In genomic region chr12:120540445-120540844, GRCh38 we compare ENCODE assay signal across 13 cellular contexts. TPM values are rescaled to one million over a fixed set of nuclear protein-coding genes. Genes with fewer than 3 reads are reported as not detected.
DNase-seq lines count a peak whose midpoint lies in the region; ATAC-seq and TF ChIP-seq lines count a peak whose summit lies in the region.
"Had no signal": no experiment of that assay in that cellular context is flagged by ENCODE, and none has a peak within 500 bp of the region (broad histone marks: within the 10 kb centered on the region; RNA-seq: fewer than 3 reads in every experiment).

No MANE protein-coding gene starts in this region.

- H3K4me3 ChIP-seq in A673 (ENCODE audit: low read depth, low read length, poor library complexity, severe bottlenecking), result no peak overlapping the region
- H3K4me3 ChIP-seq in NB4 (ENCODE audit: low read depth, low read length), result no peak overlapping the region
- no peak overlapping the region for H3K4me3 ChIP-seq in mesendoderm (ENCODE audit: low read length)
- H3K4me3 ChIP-seq: BLaER1, GM12878, pancreas had no signal

- H3K27me3 Mint-ChIP-seq in central memory CD8-positive, alpha-beta T cell, result no peaks in the 10 kb centered on the region
- H3K27me3 Mint-ChIP-seq in natural killer cell (ENCODE audit: low read depth in 2 of 2), result no peaks in the 10 kb centered on the region
- H3K27me3 Mint-ChIP-seq: activated naive CD8-positive, alpha-beta T cell treated with anti-CD3 and anti-CD28 coated beads, Interleukin-2, amount 10 ng/mL, durations not matched to agents 7 days and 5 days had no signal

- H3K4me2 ChIP-seq in mesendoderm (ENCODE audit: low read length), result no peak overlapping the region
- H3K4me2 ChIP-seq: BLaER1 had no signal

- H3K79me2 ChIP-seq in mesendoderm (ENCODE audit: control insufficient read depth, insufficient read depth, low read length), result peaks cover 69% of the 10 kb centered on the region

- no peaks in the 10 kb centered on the region for H3K9me3 Mint-ChIP-seq in central memory CD8-positive, alpha-beta T cell
- no peaks in the 10 kb centered on the region for H3K9me3 Mint-ChIP-seq in natural killer cell
- H3K9me3 Mint-ChIP-seq: activated naive CD8-positive, alpha-beta T cell treated with anti-CD3 and anti-CD28 coated beads, Interleukin-2, amount 10 ng/mL, durations not matched to agents 7 days and 5 days had no signal

- no peak overlapping the region for H3K23ac ChIP-seq in mesendoderm (ENCODE audit: low read length)

- H3K36me3 ChIP-seq in A673 (ENCODE audit: insufficient read depth, low read length, poor library complexity, severe bottlenecking) (peaks cover 25% of the 10 kb centered on the region), mesendoderm (ENCODE audit: control insufficient read depth, insufficient read depth, low read length) (no peaks in the 10 kb centered on the region)
- H3K36me3 ChIP-seq: pancreas had no signal

- no peak for TF ChIP-seq POLR2A in NB4 (IDR thresholded peaks at IDR 0.05; ENCODE audit: extremely low read depth, insufficient read length)

- H2BK15ac ChIP-seq in mesendoderm (replicated peaks; ENCODE audit: low read depth), result no peak overlapping the region

- peak overlapping the region; percentile 41 for H3K27ac Mint-ChIP-seq in central memory CD8-positive, alpha-beta T cell (ENCODE audit: low read depth)
- H3K27ac Mint-ChIP-seq in natural killer cell, result peak overlapping the region; percentile 54 to 76
- H3K27ac Mint-ChIP-seq: activated naive CD8-positive, alpha-beta T cell treated with anti-CD3 and anti-CD28 coated beads, Interleukin-2, amount 10 ng/mL, durations not matched to agents 7 days and 5 days had no signal

- no peak overlapping the region for H2BK120ac ChIP-seq in mesendoderm (ENCODE audit: low read depth, low read length)

- intact Hi-C loops in A673 (cut with micrococcal nuclease; ENCODE audit: unreplicated experiment), result no loop called here
- intact Hi-C loops in natural killer cell (cut with micrococcal nuclease), result no loop called here

- no peak overlapping the region for H4K8ac ChIP-seq in mesendoderm (ENCODE audit: low read depth, low read length)

- in situ Hi-C loops in ACHN (cut with HindIII; ENCODE audit: low pct_ligation_motif_present, low pct_unique_long_range_greater_than_20kb, low sequenced_read_pairs), result no loop called here

- POLR2A ChIA-PET in A673 (lab: Charles Lee; ENCODE audit: low non-redundant PET), result no interaction called here

- H3K4ac ChIP-seq in mesendoderm (ENCODE audit: low read depth, low read length), result no peak overlapping the region

- CTCF ChIA-PET in A673 (lab: Charles Lee), result no interaction called here

- DNase-seq in A673 (ENCODE audit: low spot score) (no peak), NB4 (ENCODE audit: low read depth) (peak; percentile 49), natural killer cell (no peak), mesendoderm (no peak), glomerular visceral epithelial cell (ENCODE audit: extremely low spot score) (no peak), ACHN (no peak)
- no peak for DNase-seq in central memory CD8-positive, alpha-beta T cell (ENCODE audit: low spot score in 2 of 2)
- no peak for DNase-seq in stimulated activated CD4-positive, alpha-beta T cell treated with anti-CD3 and anti-CD28 coated beads, Interleukin-4, amount 100 ng/mL, for 1 hour
- DNase-seq: activated naive CD8-positive, alpha-beta T cell treated with anti-CD3 and anti-CD28 coated beads, Interleukin-2, amount 10 ng/mL, durations not matched to agents 7 days and 5 days; NCI-H2171; pancreas had no signal

- no peak for TF ChIP-seq CTCF in A673 (conservative IDR thresholded peaks at IDR 0.05; ENCODE audit: low read depth, low read length)
- no peak for TF ChIP-seq CTCF in NB4 (IDR thresholded peaks at IDR 0.05; ENCODE audit: low read depth, low read length)
- no peak for TF ChIP-seq CTCF in natural killer cell (IDR thresholded peaks at IDR 0.05)

- H3K36me3 Mint-ChIP-seq in central memory CD8-positive, alpha-beta T cell (ENCODE audit: insufficient read depth), result peaks cover 38% of the 10 kb centered on the region
- H3K36me3 Mint-ChIP-seq in natural killer cell, result no peaks in the 10 kb centered on the region

- H3K79me1 ChIP-seq in mesendoderm (ENCODE audit: low read length), result peaks cover 12% of the 10 kb centered on the region

- H2BK5ac ChIP-seq in mesendoderm (ENCODE audit: low read length), result no peak overlapping the region

- WGBS in mesendoderm (ENCODE audit: extremely low coverage, insufficient coverage, low lambda C conversion rate), result no CpG with 5 or more reads among the region's 3 CpGs

- H4K5ac ChIP-seq in mesendoderm (ENCODE audit: low read length), result no peak overlapping the region

- H2AK5ac ChIP-seq in mesendoderm (ENCODE audit: low read length), result no peak overlapping the region

- no peaks in the 10 kb centered on the region for H3K27me3 ChIP-seq in A673 (replicated peaks; ENCODE audit: insufficient read depth, low read depth, low read length, poor library complexity)
- no peaks in the 10 kb centered on the region for H3K27me3 ChIP-seq in mesendoderm (ENCODE audit: insufficient read depth, low read length, poor library complexity)
- H3K27me3 ChIP-seq: BLaER1, pancreas had no signal

- no peaks in the 10 kb centered on the region for H3K9me3 ChIP-seq in A673 (ENCODE audit: low read depth, low read length, poor library complexity, severe bottlenecking)
- H3K9me3 ChIP-seq: BLaER1, pancreas had no signal

- H3K27ac ChIP-seq in A673 (ENCODE audit: low read depth, low read length, poor library complexity, severe bottlenecking), result peak overlapping the region; percentile 86
- no peak overlapping the region for H3K27ac ChIP-seq in mesendoderm (ENCODE audit: low read depth, low read length)
- H3K27ac ChIP-seq: BLaER1 had no signal

- H3K56ac ChIP-seq in mesendoderm (ENCODE audit: low read length), result no peak overlapping the region

- peaks cover 44% of the 10 kb centered on the region for H3K4me1 ChIP-seq in A673 (ENCODE audit: insufficient read depth, low read length, poor library complexity, severe bottlenecking)
- H3K4me1 ChIP-seq in mesendoderm (ENCODE audit: control insufficient read depth, low read depth, low read length), result peaks cover 4% of the 10 kb centered on the region

- H3K4me3 Mint-ChIP-seq in central memory CD8-positive, alpha-beta T cell, result no peak overlapping the region
- peak overlapping the region; percentile 17 for H3K4me3 Mint-ChIP-seq in natural killer cell
- H3K4me3 Mint-ChIP-seq: activated naive CD8-positive, alpha-beta T cell treated with anti-CD3 and anti-CD28 coated beads, Interleukin-2, amount 10 ng/mL, durations not matched to agents 7 days and 5 days had no signal

- no peak for ATAC-seq in central memory CD8-positive, alpha-beta T cell (replicated peaks; ENCODE audit: extremely low read depth, poor library complexity, severe bottlenecking)
- peak in 1 of 3 donors; percentile 69 for ATAC-seq in natural killer cell
- ATAC-seq: GM12878 had no signal

- peaks cover 58% of the 10 kb centered on the region for H3K4me1 Mint-ChIP-seq in central memory CD8-positive, alpha-beta T cell
- peaks cover 67 to 68% of the 10 kb centered on the region in 2 donors for H3K4me1 Mint-ChIP-seq in natural killer cell

- H3K18ac ChIP-seq in mesendoderm (ENCODE audit: low read length), result no peak overlapping the region

- BruUV-seq in A673 (replicated peaks; lab: Mats Ljungman, UMichigan), result no TSS peak

- no peak overlapping the region for H3K9ac ChIP-seq in mesendoderm (ENCODE audit: low read length)
- H3K9ac ChIP-seq: BLaER1 had no signal

RNA-seq across cellular contexts. Expression of gene RNF10, which starts 6.3 kb away (rescaled TPM):
- 225 and 240 TPM in 2 replicates for total RNA-seq in A673 (2021)
- total RNA-seq in natural killer cell, result 100 to 1,000 TPM; 371 to 488 (median 389) TPM
- polyA plus RNA-seq in mesendoderm (2013, experiment 1 of 2), result 131 TPM
- 137 TPM for polyA plus RNA-seq in mesendoderm (2013, experiment 2 of 2)

RNA-seq across cellular contexts. Expression of gene COQ5, which starts 11.5 kb away (rescaled TPM):
- 36.5 and 40.4 TPM in 2 replicates for total RNA-seq in A673 (2021)
- 10 to 100 TPM; 11.4 to 17.1 (median 14.6) TPM for total RNA-seq in natural killer cell
- polyA plus RNA-seq in mesendoderm (2013, experiment 1 of 2), result 26.5 TPM
- 25.9 TPM for polyA plus RNA-seq in mesendoderm (2013, experiment 2 of 2)

RNA-seq across cellular contexts. Expression of gene POP5, which starts 40.8 kb away (rescaled TPM):
- total RNA-seq in A673 (2021), result 41.0 and 42.4 TPM in 2 replicates
- total RNA-seq in natural killer cell, result 10 to 100 TPM; 38.7 to 54.3 (median 42.9) TPM
- polyA plus RNA-seq in mesendoderm (2013, experiment 1 of 2), result 45.5 TPM
- polyA plus RNA-seq in mesendoderm (2013, experiment 2 of 2), result 44.6 TPM

RNA-seq across cellular contexts. Expression of gene DYNLL1, which starts 44.5 kb away (rescaled TPM):
- 546 and 617 TPM in 2 replicates for total RNA-seq in A673 (2021)
- total RNA-seq in natural killer cell, result 100 to 1,000 TPM in 1 of 3 donors, 10 to 100 TPM in 2; 69.7 to 110 (median 77.2) TPM
- 544 TPM for polyA plus RNA-seq in mesendoderm (2013, experiment 1 of 2)
- polyA plus RNA-seq in mesendoderm (2013, experiment 2 of 2), result 543 TPM
